8 cellular contexts compared by ENCODE assay signal in the genomic region with DNA sequence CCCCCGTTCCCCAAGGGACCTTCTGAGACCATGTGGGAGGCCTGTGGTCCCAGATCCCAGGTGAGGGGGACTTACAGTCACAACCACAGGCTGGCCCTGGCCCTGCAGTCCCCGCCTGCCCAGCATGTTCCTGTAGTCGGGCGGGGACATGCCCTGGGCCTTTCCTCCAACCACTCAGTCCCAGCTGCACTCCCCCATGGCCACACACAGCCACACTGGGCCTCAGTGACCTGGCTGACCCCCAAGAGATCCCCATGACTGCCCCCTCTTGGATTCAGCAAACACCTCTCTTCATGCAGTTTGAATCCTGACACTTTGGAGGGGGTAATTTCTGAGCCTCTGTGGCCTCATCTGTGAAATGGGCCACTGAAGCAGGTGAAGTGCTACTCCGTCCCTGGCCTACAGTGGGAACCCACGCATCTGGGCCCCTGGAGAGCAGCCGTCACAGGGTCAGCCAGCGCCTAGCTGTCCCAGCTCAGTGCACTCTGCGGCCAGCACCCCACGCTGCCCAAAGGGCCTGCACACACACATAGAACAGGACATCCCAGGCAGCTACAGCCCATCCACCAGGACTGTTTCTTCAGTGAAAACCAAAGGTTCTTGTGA. TPM values are rescaled to one million over a fixed set of nuclear protein-coding genes. Genes with fewer than 3 reads are reported as not detected.
DNase-seq lines count a peak whose midpoint lies in the region; ATAC-seq and TF ChIP-seq lines count a peak whose summit lies in the region.

No MANE protein-coding gene starts in this region.

- H3K4me3 ChIP-seq in neural progenitor cell (no peak overlapping the region), esophagus muscularis mucosa (no peak overlapping the region)

- intact Hi-C loops in esophagus muscularis mucosa (cut with DNase I): no loop called here

- TF ChIP-seq CTCF in neural progenitor cell (IDR thresholded peaks at IDR 0.05): no peak
- no peak for TF ChIP-seq CTCF in glutamatergic neuron (IDR thresholded peaks at IDR 0.05; ENCODE audit: partially characterized antibody, unreplicated experiment)
- TF ChIP-seq CTCF in esophagus muscularis mucosa (IDR thresholded peaks at IDR 0.05): no peak

- no peak for TF ChIP-seq EP300 in esophagus muscularis mucosa (IDR thresholded peaks at IDR 0.05)

- DNase-seq in activated CD4-positive, alpha-beta T cell treated with anti-CD3 and anti-CD28 coated beads, Interleukin-2, amount 50 U/mL, for 1 hour: peak; percentile 13
- no peak for DNase-seq in neural progenitor cell (ENCODE audit: low spot score)
- DNase-seq in mucosa of gallbladder (ENCODE audit: low spot score): no peak
- no peak for DNase-seq in activated gamma-delta T cell (lab: John Stamatoyannopoulos, UW)
- no peak for DNase-seq in glutamatergic neuron
- DNase-seq in esophagus muscularis mucosa (ENCODE audit: extremely low spot score): no peak

- ATAC-seq in GM18873 (IDR thresholded peaks at IDR 0.05; ENCODE audit: low FRiP score, unreplicated experiment) (peak; percentile 19), HG02763 (IDR thresholded peaks at IDR 0.05; ENCODE audit: unreplicated experiment) (peak; percentile 46)

- peaks cover 77% of the 10 kb centered on the region for H3K4me1 Mint-ChIP-seq in neural progenitor cell
- peaks cover 13% of the 10 kb centered on the region for H3K4me1 Mint-ChIP-seq in glutamatergic neuron (ENCODE audit: low read depth, unreplicated experiment)

- no peaks in the 10 kb centered on the region for H3K27me3 ChIP-seq in neural progenitor cell
- H3K27me3 ChIP-seq in esophagus muscularis mucosa: peaks cover 0 to 13% (median 0%) of the 10 kb centered on the region in 4 donors

- H3K79me2 ChIP-seq in neural progenitor cell (ENCODE audit: low read depth): no peaks in the 10 kb centered on the region

- H3K36me3 Mint-ChIP-seq in neural progenitor cell (no peaks in the 10 kb centered on the region), glutamatergic neuron (ENCODE audit: unreplicated experiment) (no peaks in the 10 kb centered on the region)

- H3K4me2 ChIP-seq in neural progenitor cell: no peak overlapping the region

- H3K27ac Mint-ChIP-seq in neural progenitor cell (peak overlapping the region; percentile 89), glutamatergic neuron (ENCODE audit: unreplicated experiment) (no peak overlapping the region)

- H4K20me1 ChIP-seq in neural progenitor cell (ENCODE audit: low read depth): no peaks in the 10 kb centered on the region

- WGBS in esophagus muscularis mucosa: 94% methylated on average over 4 of the region's 10 CpGs

- H2AFZ ChIP-seq in neural progenitor cell (replicated peaks): no peak overlapping the region

- H3K9me3 Mint-ChIP-seq in neural progenitor cell (no peaks in the 10 kb centered on the region), glutamatergic neuron (ENCODE audit: unreplicated experiment) (peaks cover 8% of the 10 kb centered on the region)

- TF ChIP-seq POLR2A in esophagus muscularis mucosa (IDR thresholded peaks at IDR 0.05; ENCODE audit: low read depth): no peak

- H3K27me3 Mint-ChIP-seq in neural progenitor cell (ENCODE audit: insufficient read depth, low read depth) (peaks cover 2% of the 10 kb centered on the region), glutamatergic neuron (ENCODE audit: unreplicated experiment) (peaks cover 8% of the 10 kb centered on the region)

- H3K27ac ChIP-seq in neural progenitor cell (no peak overlapping the region), esophagus muscularis mucosa (replicated peaks in 1 of 4) (no peak overlapping the region)

- no peak overlapping the region for H3K4me3 Mint-ChIP-seq in neural progenitor cell
- H3K4me3 Mint-ChIP-seq in glutamatergic neuron (ENCODE audit: unreplicated experiment): no peak overlapping the region

- H3K9me3 ChIP-seq in neural progenitor cell (ENCODE audit: low read depth) (no peaks in the 10 kb centered on the region), esophagus muscularis mucosa (no peaks in the 10 kb centered on the region)

- H3F3A ChIP-seq in neural progenitor cell (ENCODE audit: low read depth): peaks cover 36% of the 10 kb centered on the region

- H3K9ac ChIP-seq in neural progenitor cell: no peak overlapping the region

- peaks cover 60% of the 10 kb centered on the region for H3K4me1 ChIP-seq in neural progenitor cell
- peaks cover 15 to 28% (median 21%) of the 10 kb centered on the region in 4 donors for H3K4me1 ChIP-seq in esophagus muscularis mucosa

- H3K36me3 ChIP-seq in neural progenitor cell: no peaks in the 10 kb centered on the region
- H3K36me3 ChIP-seq in esophagus muscularis mucosa: no peaks in the 10 kb centered on the region

RNA-seq across cellular contexts. Expression of a gene that starts 12.7 kb away (rescaled TPM):
- 22.8 and 44.8 TPM in 2 replicates for total RNA-seq in neural progenitor cell (ENCODE audit: low replicate concordance)
- total RNA-seq in mucosa of gallbladder: 11.7 TPM
- total RNA-seq in glutamatergic neuron (ENCODE audit: unreplicated experiment): 6.1 TPM
- total RNA-seq in esophagus muscularis mucosa: 10 to 100 TPM; 23.7 to 51.5 (median 37.1) TPM
